Comparison of ENCODE assay signal across 9 cellular contexts in genomic region chr3:59519094-59519493, GRCh38.
"Had no signal": no experiment of that assay in that cellular context is flagged by ENCODE, and none has a peak within 500 bp of the region (broad histone marks: within the 10 kb centered on the region; RNA-seq: fewer than 3 reads in every experiment).

No MANE protein-coding gene starts in this region.

- DNase-seq: GOT3, H7, HFFc6, IMR-90, KG1 had no signal

- FAIRE-seq: K562 had no signal

- H3K4me3 ChIP-seq: HAP-1, K562 had no signal

- H3K36me3 ChIP-seq: HAP-1 had no signal

- H3K4me1 ChIP-seq: HAP-1 had no signal

- H3K27ac ChIP-seq: HL-60 had no signal

- H3K9me3 ChIP-seq: HAP-1 had no signal

- ATAC-seq: HCT116, K562 had no signal
